In genomic region chr14:76974365-76974764, GRCh38 we compare ENCODE assay signal across 18 cellular contexts.
"Had no signal": no experiment of that assay in that cellular context is flagged by ENCODE, and none has a peak within 500 bp of the region (broad histone marks: within the 10 kb centered on the region; RNA-seq: fewer than 3 reads in every experiment).

No MANE protein-coding gene starts in this region.

- H3K4me3 ChIP-seq: adrenal gland, left lung, sigmoid colon, thyroid gland had no signal

- H3K27me3 Mint-ChIP-seq: stimulated activated naive B cell treated with anti-CD40 and anti-IgM and Interleukin-4, amounts not matched to agents 10 μg/mL and 1 μg/mL and 100 μg/mL, for 72 hours had no signal

- H3K4me1 ChIP-seq: adrenal gland, sigmoid colon had no signal

- H3K36me3 ChIP-seq: adrenal gland, left lung, neutrophil, sigmoid colon, thyroid gland had no signal

- H3K27me3 ChIP-seq: adrenal gland, left lung, neutrophil, sigmoid colon, thyroid gland had no signal

- H3K27ac Mint-ChIP-seq: activated CD8-positive, alpha-beta T cell treated with anti-CD3 and anti-CD28 coated beads, Interleukin-2, amount 10 ng/mL, durations not matched to agents 7 days and 5 days; activated naive CD4-positive, alpha-beta T cell treated with anti-CD3 and anti-CD28 coated beads, Interleukin-2, amount 50 U/mL, for 72 hours had no signal

- H3K4me3 Mint-ChIP-seq: activated CD8-positive, alpha-beta T cell treated with anti-CD3 and anti-CD28 coated beads, Interleukin-2, amount 10 ng/mL, durations not matched to agents 7 days and 5 days; stimulated activated naive B cell treated with anti-CD40 and anti-IgM and Interleukin-4, amounts not matched to agents 10 μg/mL and 1 μg/mL and 100 μg/mL, for 72 hours had no signal

- H3K36me3 Mint-ChIP-seq: activated naive CD4-positive, alpha-beta T cell treated with anti-CD3 and anti-CD28 coated beads, Interleukin-2, amount 50 U/mL, for 72 hours had no signal

- ATAC-seq: activated CD8-positive, alpha-beta T cell treated with anti-CD3 and anti-CD28 coated beads, Interleukin-2, amount 10 ng/mL, durations not matched to agents 7 days and 5 days; activated naive CD4-positive, alpha-beta T cell treated with anti-CD3 and anti-CD28 coated beads, Interleukin-2, amount 50 U/mL, for 72 hours; left lung; stimulated activated naive B cell treated with anti-CD40 and anti-IgM and Interleukin-4, amounts not matched to agents 10 μg/mL and 1 μg/mL and 100 μg/mL, for 72 hours had no signal

- H3K9me3 ChIP-seq: adrenal gland, left lung, neutrophil, sigmoid colon, thyroid gland had no signal

- H3K27ac ChIP-seq: adrenal gland, left lung, neutrophil, sigmoid colon, thyroid gland had no signal

- DNase-seq: activated CD4-positive, alpha-beta T cell treated with anti-CD3 and anti-CD28 coated beads for 48 hours; activated CD4-positive, CD25-positive, alpha-beta regulatory T cell; activated CD8-positive, alpha-beta T cell treated with anti-CD3 and anti-CD28 coated beads, Interleukin-2, amount 10 ng/mL, durations not matched to agents 7 days and 5 days; activated effector memory CD4-positive, alpha-beta T cell treated with anti-CD3 and anti-CD28 coated beads, Interleukin-2, amount 50 U/mL, for 16 hours; activated T-cell treated with anti-CD3 and anti-CD28 coated beads, Interleukin-2, amount 50 U/mL, for 48 hours; adrenal gland; cerebellar nuclear complex; cortex of kidney; effector CD4-positive, alpha-beta T cell; head of caudate nucleus; kidney; left lung; sigmoid colon; stimulated activated CD4-positive, alpha-beta T cell treated with anti-CD3 and anti-CD28 coated beads, Interleukin-4, amount 100 ng/mL, for 4 hours; stimulated activated naive B cell treated with anti-CD40 and anti-IgM and Interleukin-4, amounts not matched to agents 10 μg/mL and 1 μg/mL and 100 μg/mL, for 72 hours; thyroid gland had no signal

- H3K9me3 Mint-ChIP-seq: activated naive CD4-positive, alpha-beta T cell treated with anti-CD3 and anti-CD28 coated beads, Interleukin-2, amount 50 U/mL, for 72 hours; stimulated activated naive B cell treated with anti-CD40 and anti-IgM and Interleukin-4, amounts not matched to agents 10 μg/mL and 1 μg/mL and 100 μg/mL, for 72 hours had no signal
